13 cellular contexts compared by ENCODE assay signal in genomic region chr7:120184866-120185265, GRCh38.
"Had no signal": no experiment of that assay in that cellular context is flagged by ENCODE, and none has a peak within 500 bp of the region (broad histone marks: within the 10 kb centered on the region; RNA-seq: fewer than 3 reads in every experiment).

No MANE protein-coding gene starts in this region.

- ATAC-seq: natural killer cell treated with Interleukin-12 subunit alpha and Interleukin-12 subunit beta and Interleukin-15 and Interleukin-18, amount 100 ng/mL, for 72 hours; right lobe of liver had no signal

- H3K27me3 ChIP-seq: hepatocyte, right lobe of liver had no signal

- DNase-seq: activated CD4-positive, alpha-beta T cell treated with anti-CD3 and anti-CD28 coated beads, Interleukin-2, amount 50 U/mL, for 1 hour; activated CD8-positive, alpha-beta memory T cell treated with anti-CD3 and anti-CD28 coated beads for 24 hours; activated gamma-delta T cell treated with Interleukin-2 at 50 U/mL for 16 hours; amygdala; endodermal cell; kidney; mesendoderm; right lobe of liver; stimulated activated CD4-positive, alpha-beta T cell treated with anti-CD3 and anti-CD28 coated beads, Interleukin-12 subunit alpha, Interleukin-12 subunit beta, amount 100 ng/mL, for 4 hours; stimulated activated naive B cell treated with anti-CD40 and anti-IgM and Interleukin-4, amounts not matched to agents 10 μg/mL and 1 μg/mL and 100 μg/mL, for 72 hours had no signal

- H3K79me2 ChIP-seq: hepatocyte had no signal

- H3K27ac ChIP-seq: hepatocyte, right lobe of liver, SK-N-MC had no signal

- FAIRE-seq: kidney had no signal

- H3K4me1 ChIP-seq: right lobe of liver had no signal

- H2AFZ ChIP-seq: hepatocyte had no signal

- H3K36me3 ChIP-seq: right lobe of liver had no signal

- H3K4me3 ChIP-seq: hepatocyte, right lobe of liver, SK-N-MC had no signal

- H3K4me2 ChIP-seq: hepatocyte had no signal

- H3K9me3 ChIP-seq: right lobe of liver had no signal
